ENCODE assay signal across 8 cellular contexts in genomic region chr17:2688351-2689342, GRCh38. TPM values are rescaled to one million over a fixed set of nuclear protein-coding genes. Genes with fewer than 3 reads are reported as not detected.
DNase-seq lines count a peak whose midpoint lies in the region; ATAC-seq and TF ChIP-seq lines count a peak whose summit lies in the region.

No MANE protein-coding gene starts in this region.

- H3K27ac Mint-ChIP-seq in activated CD4-positive, alpha-beta T cell treated with anti-CD3 and anti-CD28 coated beads, Interleukin-2, amount 10 ng/mL, durations not matched to agents 24 days and 14 days: peak overlapping the region; percentile 37

- no peaks in the 10 kb centered on the region for H3K9me3 Mint-ChIP-seq in activated CD4-positive, alpha-beta T cell treated with anti-CD3 and anti-CD28 coated beads, Interleukin-2, amount 10 ng/mL, durations not matched to agents 24 days and 14 days

- TF ChIP-seq EP300 in stomach (IDR thresholded peaks at IDR 0.05): no peak

- no peaks in the 10 kb centered on the region for H3K4me1 Mint-ChIP-seq in activated CD4-positive, alpha-beta T cell treated with anti-CD3 and anti-CD28 coated beads, Interleukin-2, amount 10 ng/mL, durations not matched to agents 24 days and 14 days

- intact Hi-C loops in activated CD4-positive, alpha-beta T cell treated with anti-CD3 and anti-CD28 coated beads, Interleukin-2, amount 10 ng/mL, durations not matched to agents 24 days and 14 days (cut with micrococcal nuclease): no loop called here
- intact Hi-C loops in heart left ventricle (cut with DNase I) (loop anchor here in 4 of 10 donors (10.0 kb wide), 4 partner anchors 94 to 304 kb away; partner anchors contain the start of genes METTL16 (in 3 of the 4) and PAFAH1B1 (in 1 of the 4)), stomach (cut with DNase I; ENCODE audit: low total_unique reads) (no loop called here)

- H3K4me3 Mint-ChIP-seq in activated CD4-positive, alpha-beta T cell treated with anti-CD3 and anti-CD28 coated beads, Interleukin-2, amount 10 ng/mL, durations not matched to agents 24 days and 14 days: no peak overlapping the region

- H3K9me3 ChIP-seq in heart left ventricle (no peaks in the 10 kb centered on the region), stomach (no peaks in the 10 kb centered on the region)

- H3K36me3 ChIP-seq in heart left ventricle (peaks cover 0 to 56% (median 46%) of the 10 kb centered on the region in 9 donors), stomach (peaks cover 38 to 57% (median 49%) of the 10 kb centered on the region in 4 donors)

- TF ChIP-seq CTCF in heart left ventricle (IDR thresholded peaks at IDR 0.05): no peak
- TF ChIP-seq CTCF in stomach (IDR thresholded peaks at IDR 0.05): no peak

- H3K36me3 Mint-ChIP-seq in activated CD4-positive, alpha-beta T cell treated with anti-CD3 and anti-CD28 coated beads, Interleukin-2, amount 10 ng/mL, durations not matched to agents 24 days and 14 days (ENCODE audit: low read depth): peaks cover 22% of the 10 kb centered on the region

- TF ChIP-seq POLR2A in heart left ventricle (IDR thresholded peaks at IDR 0.05) (no peak), stomach (IDR thresholded peaks at IDR 0.05) (no peak)

- H3K27ac ChIP-seq in heart left ventricle (peak overlapping the region in 10 of 12 donors; percentile 5 to 81 (median 28)), stomach (peak overlapping the region in 3 of 5 donors; percentile 4 to 52 (median 50))

- 50 to 62% (median 56%) methylated on average over 25 to 27 of the region's 27 CpGs for WGBS in heart left ventricle, 4 donors
- 53 to 65% (median 56%) methylated on average over 27 of the region's 27 CpGs for WGBS in stomach, 5 donors

- H3K4me3 ChIP-seq in heart left ventricle (no peak overlapping the region), stomach (no peak overlapping the region)

- H3K27me3 Mint-ChIP-seq in activated CD4-positive, alpha-beta T cell treated with anti-CD3 and anti-CD28 coated beads, Interleukin-2, amount 10 ng/mL, durations not matched to agents 24 days and 14 days: no peaks in the 10 kb centered on the region

- no peaks in the 10 kb centered on the region for H3K27me3 ChIP-seq in heart left ventricle
- no peaks in the 10 kb centered on the region for H3K27me3 ChIP-seq in stomach

- ATAC-seq in SK-N-SH treated with all-trans-retinoic acid at 6 μM for 48 hours (peak; percentile 15), heart left ventricle (peak; percentile 19 to 42 (median 24)), GM19023 (IDR thresholded peaks at IDR 0.05; ENCODE audit: unreplicated experiment) (no peak)

- DNase-seq in activated CD4-positive, alpha-beta T cell treated with anti-CD3 and anti-CD28 coated beads, Interleukin-2, amount 10 ng/mL, durations not matched to agents 24 days and 14 days: peak; percentile 59
- DNase-seq in activated CD4-positive, alpha-beta T cell treated with anti-CD3 and anti-CD28 coated beads, Interleukin-2, amount 50 U/mL, for 4 hours: no peak
- DNase-seq in heart left ventricle (peak in 3 of 5 donors; percentile 16 to 64 (median 33)), stomach (no peak), Ammon's horn (ENCODE audit: low spot score) (no peak), activated gamma-delta T cell treated with Interleukin-2 at 50 U/mL for 16 hours (no peak)

- H3K4me1 ChIP-seq in heart left ventricle: peaks cover 0 to 52% (median 24%) of the 10 kb centered on the region in 12 donors
- peaks cover 18 to 53% (median 39%) of the 10 kb centered on the region in 4 donors for H3K4me1 ChIP-seq in stomach

TF ChIP-seq in SK-N-SH treated with all-trans-retinoic acid at 6 μM for 48 hours, 23 proteins besides CTCF, POLR2A, EP300 and RAD21:
- TF ChIP-seq GLIS3 (CRISPR knock-in tag; IDR thresholded peaks at IDR 0.05): no peak
- TF ChIP-seq ZNF70 (CRISPR knock-in tag; IDR thresholded peaks at IDR 0.05): no peak
- TF ChIP-seq PATZ1 (CRISPR knock-in tag; IDR thresholded peaks at IDR 0.05; ENCODE audit: borderline replicate concordance): no peak
- no peak for TF ChIP-seq TCF4 (CRISPR knock-in tag; IDR thresholded peaks at IDR 0.05; ENCODE audit: borderline replicate concordance)

RNA-seq across cellular contexts. Expression of gene CLUH, which starts 22.9 kb away (rescaled TPM):
- 178 and 193 TPM in 2 replicates for total RNA-seq in activated CD4-positive, alpha-beta T cell treated with anti-CD3 and anti-CD28 coated beads, Interleukin-2, amount 10 ng/mL, durations not matched to agents 24 days and 14 days
- total RNA-seq in heart left ventricle (100 to 1,000 TPM; 104 to 298 (median 157) TPM), stomach (100 to 1,000 TPM in 2 of 5 donors, 10 to 100 TPM in 3; 45.2 to 417 (median 58.0) TPM)
- polyA plus RNA-seq in heart left ventricle (100 to 1,000 TPM in 1 of 2 donors, 10 to 100 TPM in 1; 89.5 to 123 TPM), stomach (10 to 100 TPM; 17.6 to 40.1 (median 30.4) TPM)

Comparison
In these comparisons a context has a peak if more than half of its experiments do, and no peak if none do; other contexts are left out.
1. DNase-seq: peak in activated CD4-positive, alpha-beta T cell treated with anti-CD3 and anti-CD28 coated beads, Interleukin-2, amount 10 ng/mL, durations not matched to agents 24 days and 14 days (single experiment) and heart left ventricle (3 of 5); none in activated CD4-positive, alpha-beta T cell treated with anti-CD3 and anti-CD28 coated beads, Interleukin-2, amount 50 U/mL, for 4 hours (0 of 2), stomach (single experiment), Ammon's horn (single experiment) and activated gamma-delta T cell treated with Interleukin-2 at 50 U/mL for 16 hours (single experiment).